ENCODE assay signal across 24 cellular contexts in the genomic region with DNA sequence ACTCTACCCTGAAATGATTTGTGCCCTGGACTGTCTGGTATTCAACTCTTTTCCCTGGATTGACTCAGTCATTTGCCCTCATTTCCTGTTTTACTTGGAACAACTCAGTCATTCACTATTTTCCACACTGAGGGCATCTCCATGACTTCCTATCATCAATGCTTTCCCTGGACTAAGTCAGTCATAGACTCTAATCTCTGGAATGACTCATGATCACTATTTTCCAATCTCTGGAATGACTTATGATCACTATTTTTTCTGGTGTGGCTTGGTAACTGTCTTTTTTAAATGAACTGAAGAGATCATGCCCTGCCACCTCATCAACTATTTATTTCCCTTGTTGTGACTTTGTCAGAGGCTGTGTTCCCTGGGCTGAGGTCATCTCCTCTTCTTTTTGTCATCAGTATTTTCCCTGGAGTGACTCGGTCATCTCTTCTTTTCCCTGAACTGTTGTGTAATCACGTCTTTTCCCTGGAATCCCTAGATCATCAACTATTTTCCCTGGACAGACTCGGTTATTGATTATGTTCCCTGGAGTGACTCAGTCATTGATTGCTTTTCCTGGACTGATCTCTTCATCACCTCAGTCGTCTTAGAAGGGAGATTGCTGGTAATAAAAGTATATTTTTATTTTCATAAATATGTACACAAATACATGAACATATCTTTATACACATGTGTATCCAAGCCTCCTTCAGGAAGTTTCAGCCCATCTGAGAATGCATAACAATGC.
DNase-seq lines count a peak whose midpoint lies in the region; ATAC-seq and TF ChIP-seq lines count a peak whose summit lies in the region.
"Had no signal": no experiment of that assay in that cellular context is flagged by ENCODE, and none has a peak within 500 bp of the region (broad histone marks: within the 10 kb centered on the region; RNA-seq: fewer than 3 reads in every experiment).

No MANE protein-coding gene starts in this region.

- no peak overlapping the region for H2AFZ ChIP-seq in mammary epithelial cell (ENCODE audit: low read depth, low read length)

- peaks cover 12% of the 10 kb centered on the region for H3K4me1 ChIP-seq in mammary epithelial cell (ENCODE audit: insufficient read depth, low read length)
- peaks cover 3% of the 10 kb centered on the region for H3K4me1 ChIP-seq in mesodermal cell (ENCODE audit: control insufficient read depth, insufficient read depth, low read length, poor library complexity, severe bottlenecking)

- ATAC-seq in GM18520 (IDR thresholded peaks at IDR 0.05; ENCODE audit: unreplicated experiment): no peak
- ATAC-seq in GM19397 (IDR thresholded peaks at IDR 0.05; ENCODE audit: unreplicated experiment): no peak
- ATAC-seq: activated naive CD8-positive, alpha-beta T cell treated with anti-CD3 and anti-CD28 coated beads, Interleukin-2, amount 50 U/mL, for 24 hours; left lobe of liver; stimulated activated naive CD8-positive, alpha-beta T cell treated with anti-CD3 and anti-CD28 coated beads, Interleukin-15, amount 100 ng/mL, for 72 hours had no signal

- dilution Hi-C loops in mammary epithelial cell (cut with HindIII; ENCODE audit: low sequenced_read_pairs): no loop called here

- no peaks in the 10 kb centered on the region for H3K79me2 ChIP-seq in mammary epithelial cell (ENCODE audit: insufficient read depth, low read length)

- no peak overlapping the region for H3K9ac ChIP-seq in mammary epithelial cell (ENCODE audit: insufficient read depth, low read length)

- 37% methylated on average over 4 of the region's 4 CpGs for whole genome bisulfite sequencing in mammary epithelial cell (ENCODE audit: low coverage, missing lambda C conversion rate)
- WGBS in mesodermal cell (ENCODE audit: insufficient coverage in 2 of 2), 2 experiments: no CpG with 5 or more reads among the region's 4 CpGs

- intact Hi-C loops in mammary epithelial cell (cut with micrococcal nuclease): no loop called here

- H4K20me1 ChIP-seq in mammary epithelial cell (ENCODE audit: insufficient read depth, low read length): no peaks in the 10 kb centered on the region

- H3K27ac ChIP-seq in mammary epithelial cell (ENCODE audit: insufficient read depth, low read depth, low read length): peak overlapping the region; percentile 55
- H3K27ac ChIP-seq in mesodermal cell (ENCODE audit: low read depth, low read length, severe bottlenecking): peak overlapping the region; percentile 81
- H3K27ac ChIP-seq: cardiac muscle cell, epithelial cell of prostate had no signal

- DNase-seq in EH (ENCODE audit: low read depth) (peak; percentile 59), M059J (ENCODE audit: low read depth) (peak; percentile 50), mammary epithelial cell (peak; percentile 58), NCI-H2029 (lab: John Stamatoyannopoulos, UW) (no peak)
- no peak for DNase-seq in activated CD4-positive, CD25-positive, alpha-beta regulatory T cell treated with anti-CD3 and anti-CD28 coated beads, Interleukin-2, amount 50 U/mL, for 72 hours
- DNase-seq: activated CD4-positive, alpha-beta T cell treated with anti-CD3 and anti-CD28 coated beads, Interleukin-2, amount 50 U/mL, for 4 hours; activated CD8-positive, alpha-beta memory T cell treated with anti-CD3 and anti-CD28 coated beads, Interleukin-2, amount 50 U/mL, for 48 hours; activated naive CD8-positive, alpha-beta T cell treated with anti-CD3 and anti-CD28 coated beads, Interleukin-2, amount 50 U/mL, for 24 hours; AML-193; DND-41; MM.1S; NCI-H1436 treated with DMSO at 0.1 percent for 48 hours; NCI-H2171 treated with DMSO at 0.1 percent for 48 hours; SIG-M5; stimulated activated CD4-positive, alpha-beta T cell treated with anti-CD3 and anti-CD28 coated beads, Interleukin-4, amount 100 ng/mL, for 4 hours; stimulated activated naive CD8-positive, alpha-beta T cell treated with anti-CD3 and anti-CD28 coated beads, Interleukin-15, amount 100 ng/mL, for 72 hours; T-helper 1 cell had no signal

- H3K4me3 ChIP-seq in mammary epithelial cell (replicated peaks in 1 of 3; ENCODE audit: insufficient read depth in 1 of 3, low read depth in 2 of 3, low read length in 3 of 3): no peak overlapping the region
- no peak overlapping the region for H3K4me3 ChIP-seq in mesodermal cell (ENCODE audit: extremely low read depth, insufficient read depth, low read length, poor library complexity, severe bottlenecking)
- H3K4me3 ChIP-seq: cardiac muscle cell, smooth muscle cell had no signal

- in situ Hi-C loops in mammary epithelial cell (cut with MboI; ENCODE audit: low sequenced_read_pairs in 2 of 2): no loop called here

- H3K4me2 ChIP-seq in mammary epithelial cell (ENCODE audit: insufficient read depth, low read depth, low read length): no peak overlapping the region
- H3K4me2 ChIP-seq: smooth muscle cell had no signal

- BruUV-seq in mammary epithelial cell (replicated peaks; lab: Mats Ljungman, UMichigan): no TSS peak

- H3K36me3 ChIP-seq in mammary epithelial cell (ENCODE audit: insufficient read depth, low read length): no peaks in the 10 kb centered on the region
- no peaks in the 10 kb centered on the region for H3K36me3 ChIP-seq in mesodermal cell (ENCODE audit: control insufficient read depth, insufficient read depth, low read length)
- H3K36me3 ChIP-seq: cardiac muscle cell had no signal

- TF ChIP-seq CTCF in mammary epithelial cell (conservative IDR thresholded peaks at IDR 0.05 in 1 of 2, IDR thresholded peaks at IDR 0.05 in 1 of 2; ENCODE audit: extremely low read depth in 1 of 2, insufficient read depth in 1 of 2, low read depth in 1 of 2, low read length in 2 of 2): no peak

- H3K9me3 ChIP-seq in mammary epithelial cell (replicated peaks; ENCODE audit: insufficient read depth, low read length): peaks cover 7% of the 10 kb centered on the region
- H3K9me3 ChIP-seq in mesodermal cell (ENCODE audit: control insufficient read depth, low read length): no peaks in the 10 kb centered on the region

- H3K27me3 ChIP-seq in mammary epithelial cell (ENCODE audit: insufficient read depth, low read length): no peaks in the 10 kb centered on the region
- H3K27me3 ChIP-seq: cardiac muscle cell had no signal

- CTCF ChIA-PET in mammary epithelial cell (lab: Charles Lee; ENCODE audit: low non-redundant PET): no interaction called here

Comparison
In these comparisons a context has a peak if more than half of its experiments do, and no peak if none do; other contexts are left out.
1. DNase-seq: peak in EH (single experiment), M059J (single experiment) and mammary epithelial cell (single experiment); none in NCI-H2029 (single experiment) and activated CD4-positive, CD25-positive, alpha-beta regulatory T cell treated with anti-CD3 and anti-CD28 coated beads, Interleukin-2, amount 50 U/mL, for 72 hours (single experiment).